1 cellular context compared by ENCODE assay signal in the genomic region with DNA sequence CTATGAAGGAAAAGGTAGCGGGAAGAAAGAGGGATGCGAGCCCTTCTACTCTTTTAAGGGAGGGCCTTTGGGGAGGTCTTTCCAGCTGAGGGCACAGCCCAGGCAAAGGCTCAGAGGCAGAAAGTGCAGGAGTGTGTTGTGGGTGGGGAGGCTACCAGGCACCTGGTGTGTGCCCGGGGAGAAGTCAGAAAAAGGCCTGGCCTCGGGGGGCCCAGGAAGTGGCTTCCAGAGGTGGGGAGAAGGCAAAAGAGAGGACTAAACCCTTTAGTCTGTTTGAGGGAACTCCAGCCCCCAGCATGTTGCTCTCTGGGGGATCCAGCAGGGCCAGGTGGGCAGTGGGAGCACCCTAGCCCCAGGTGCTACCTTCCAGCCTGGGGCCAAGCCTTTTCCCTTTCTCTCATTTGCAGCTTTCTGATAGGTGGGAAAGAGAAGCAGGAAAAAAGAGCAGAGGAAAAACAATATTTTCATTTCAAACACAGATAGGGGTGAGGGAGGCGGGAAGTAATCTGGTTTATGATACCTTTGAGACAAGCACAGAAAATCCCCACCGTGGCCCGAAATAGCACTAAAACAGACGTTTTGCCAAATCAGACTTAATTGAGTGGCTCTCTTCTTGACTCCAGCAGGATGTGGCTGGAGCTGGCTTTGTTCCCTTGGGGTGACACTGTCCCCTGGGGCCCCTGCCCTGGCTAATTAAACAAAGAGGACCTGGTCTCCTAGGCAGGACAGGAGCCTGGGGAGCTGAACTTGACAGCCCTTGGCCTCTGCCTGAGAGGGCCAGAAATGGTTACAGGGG.
TF ChIP-seq lines count a peak whose summit lies in the region.

No MANE protein-coding gene starts in this region.

TF ChIP-seq in GM23338, 12 proteins besides CTCF, POLR2A, EP300 and RAD21 (continued from another document):
- TF ChIP-seq ZNF462 (CRISPR knock-in tag; IDR thresholded peaks at IDR 0.05): no peak
- no peak for TF ChIP-seq EZH2phosphoT487 (IDR thresholded peaks at IDR 0.05; ENCODE audit: unreplicated experiment)
- TF ChIP-seq, protein P1, sequence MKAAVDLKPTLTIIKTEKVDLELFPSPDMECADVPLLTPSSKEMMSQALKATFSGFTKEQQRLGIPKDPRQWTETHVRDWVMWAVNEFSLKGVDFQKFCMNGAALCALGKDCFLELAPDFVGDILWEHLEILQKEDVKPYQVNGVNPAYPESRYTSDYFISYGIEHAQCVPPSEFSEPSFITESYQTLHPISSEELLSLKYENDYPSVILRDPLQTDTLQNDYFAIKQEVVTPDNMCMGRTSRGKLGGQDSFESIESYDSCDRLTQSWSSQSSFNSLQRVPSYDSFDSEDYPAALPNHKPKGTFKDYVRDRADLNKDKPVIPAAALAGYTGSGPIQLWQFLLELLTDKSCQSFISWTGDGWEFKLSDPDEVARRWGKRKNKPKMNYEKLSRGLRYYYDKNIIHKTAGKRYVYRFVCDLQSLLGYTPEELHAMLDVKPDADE (IDR thresholded peaks at IDR 0.05): no peak
- TF ChIP-seq POLR2AphosphoS5 (IDR thresholded peaks at IDR 0.05; ENCODE audit: low read depth): no peak
- TF ChIP-seq STAT1 (IDR thresholded peaks at IDR 0.05; ENCODE audit: unreplicated experiment): no peak
- no peak for TF ChIP-seq ZNF331 (CRISPR knock-in tag; IDR thresholded peaks at IDR 0.05; ENCODE audit: low read depth)
- no peak for TF ChIP-seq EZH2 (IDR thresholded peaks at IDR 0.05; ENCODE audit: low read depth, unreplicated experiment)
- TF ChIP-seq NANOG (IDR thresholded peaks at IDR 0.05; ENCODE audit: borderline replicate concordance): no peak
- no peak for TF ChIP-seq JUNB (IDR thresholded peaks at IDR 0.05; ENCODE audit: unreplicated experiment)
- TF ChIP-seq ZNF114 (CRISPR knock-in tag; IDR thresholded peaks at IDR 0.05): no peak
